ENCODE assay signal across 9 cellular contexts in genomic region chr16:4489030-4489429, GRCh38. TPM values are rescaled to one million over a fixed set of nuclear protein-coding genes. Genes with fewer than 3 reads are reported as not detected.
DNase-seq lines count a peak whose midpoint lies in the region; ATAC-seq and TF ChIP-seq lines count a peak whose summit lies in the region.
"Had no signal": no experiment of that assay in that cellular context is flagged by ENCODE, and none has a peak within 500 bp of the region (broad histone marks: within the 10 kb centered on the region; RNA-seq: fewer than 3 reads in every experiment).

No MANE protein-coding gene starts in this region.

- peak overlapping the region; percentile 64 for H3K27ac ChIP-seq in CD4-positive, CD25-positive, alpha-beta regulatory T cell (ENCODE audit: insufficient read depth, low read length, poor library complexity, severe bottlenecking)

- H3K36me3 Mint-ChIP-seq in CD4-positive, CD25-positive, alpha-beta regulatory T cell, result peaks cover 38% of the 10 kb centered on the region
- peaks cover 43% of the 10 kb centered on the region for H3K36me3 Mint-ChIP-seq in central memory CD8-positive, alpha-beta T cell (ENCODE audit: insufficient read depth)
- peaks cover 0 to 8% of the 10 kb centered on the region in 2 donors for H3K36me3 Mint-ChIP-seq in naive B cell

- H3F3A ChIP-seq in Loucy (ENCODE audit: low read depth), result peaks cover 2% of the 10 kb centered on the region; the same call in 1 of the 2 replicates

- no peaks in the 10 kb centered on the region for H3K9me3 Mint-ChIP-seq in CD4-positive, CD25-positive, alpha-beta regulatory T cell
- H3K9me3 Mint-ChIP-seq in central memory CD8-positive, alpha-beta T cell, result no peaks in the 10 kb centered on the region
- H3K9me3 Mint-ChIP-seq in naive B cell, result no peaks in the 10 kb centered on the region

- H3K9me3 ChIP-seq in CD4-positive, CD25-positive, alpha-beta regulatory T cell (ENCODE audit: control insufficient read depth in 2 of 2, low read length in 2 of 2), result no peaks in the 10 kb centered on the region
- H3K9me3 ChIP-seq in Loucy (ENCODE audit: insufficient read depth, low read depth, low read length), result no peaks in the 10 kb centered on the region

- H3K4me1 ChIP-seq in CD4-positive, CD25-positive, alpha-beta regulatory T cell (ENCODE audit: control insufficient read depth, insufficient read depth, low read length, poor library complexity, severe bottlenecking), result peaks cover 52% of the 10 kb centered on the region
- H3K4me1 ChIP-seq in Loucy (ENCODE audit: insufficient read depth, low read length, poor library complexity, severe bottlenecking), result peaks cover 20% of the 10 kb centered on the region

- H3K36me3 ChIP-seq in CD4-positive, CD25-positive, alpha-beta regulatory T cell (ENCODE audit: control insufficient read depth, insufficient read depth, low read length), result peaks cover 33% of the 10 kb centered on the region
- H3K36me3 ChIP-seq in Loucy (ENCODE audit: insufficient read depth, low read length), result no peaks in the 10 kb centered on the region

- H4K20me1 ChIP-seq in Loucy (ENCODE audit: insufficient read depth, low read length, poor library complexity, severe bottlenecking), result no peaks in the 10 kb centered on the region

- no peak for DNase-seq in CD4-positive, CD25-positive, alpha-beta regulatory T cell
- no peak for DNase-seq in central memory CD8-positive, alpha-beta T cell (ENCODE audit: low spot score in 2 of 2)
- DNase-seq in naive B cell (no peak), NCI-H446 (lab: John Stamatoyannopoulos, UW) (no peak)
- no peak for DNase-seq in stimulated activated CD4-positive, alpha-beta T cell treated with anti-CD3 and anti-CD28 coated beads, Interleukin-2, amount 100 ng/mL, for 24 hours
- DNase-seq: NCI-H510A treated with DMSO at 0.1 percent for 48 hours had no signal

- peak overlapping the region; percentile 71 for H3K4me2 ChIP-seq in Loucy (ENCODE audit: low read depth, low read length, poor library complexity, severe bottlenecking)

- H3K4me3 Mint-ChIP-seq in CD4-positive, CD25-positive, alpha-beta regulatory T cell, result peak overlapping the region; percentile 74 to 81 (median 78)
- H3K4me3 Mint-ChIP-seq in central memory CD8-positive, alpha-beta T cell, result peak overlapping the region; percentile 57
- H3K4me3 Mint-ChIP-seq in naive B cell, result no peak overlapping the region

- peak overlapping the region; percentile 68 for H3K4me3 ChIP-seq in CD4-positive, CD25-positive, alpha-beta regulatory T cell (ENCODE audit: low read depth, low read length)
- H3K4me3 ChIP-seq in Loucy (ENCODE audit: low read length, poor library complexity, severe bottlenecking), result peak overlapping the region; percentile 48

- H3K4me1 Mint-ChIP-seq in CD4-positive, CD25-positive, alpha-beta regulatory T cell, result peaks cover 17 to 79% (median 54%) of the 10 kb centered on the region in 4 donors
- H3K4me1 Mint-ChIP-seq in central memory CD8-positive, alpha-beta T cell, result peaks cover 57% of the 10 kb centered on the region
- H3K4me1 Mint-ChIP-seq in naive B cell, result peaks cover 8 to 13% (median 10%) of the 10 kb centered on the region in 3 donors

- no peaks in the 10 kb centered on the region for H3K9me2 ChIP-seq in Loucy (replicated peaks; ENCODE audit: low read depth, low read length)

- H2AFZ ChIP-seq in Loucy (ENCODE audit: low read length), result no peak overlapping the region

- H3K27me3 ChIP-seq in CD4-positive, CD25-positive, alpha-beta regulatory T cell (ENCODE audit: control insufficient read depth, insufficient read depth, low read length), result no peaks in the 10 kb centered on the region
- no peaks in the 10 kb centered on the region for H3K27me3 ChIP-seq in Loucy (ENCODE audit: insufficient read depth, low read length, poor library complexity, severe bottlenecking)

- no peak for ATAC-seq in CD4-positive, CD25-positive, alpha-beta regulatory T cell (ENCODE audit: low read depth in 2 of 2)
- no peak for ATAC-seq in central memory CD8-positive, alpha-beta T cell (replicated peaks; ENCODE audit: extremely low read depth, poor library complexity, severe bottlenecking)
- no peak for ATAC-seq in naive B cell (ENCODE audit: low read depth in 2 of 2)
- no peak for ATAC-seq in GM19395 (IDR thresholded peaks at IDR 0.05; ENCODE audit: unreplicated experiment)
- ATAC-seq in HG02852 (IDR thresholded peaks at IDR 0.05; ENCODE audit: unreplicated experiment), result no peak

- no peaks in the 10 kb centered on the region for H3K27me3 Mint-ChIP-seq in CD4-positive, CD25-positive, alpha-beta regulatory T cell
- no peaks in the 10 kb centered on the region for H3K27me3 Mint-ChIP-seq in central memory CD8-positive, alpha-beta T cell
- H3K27me3 Mint-ChIP-seq in naive B cell, result no peaks in the 10 kb centered on the region

- H3K27ac Mint-ChIP-seq in CD4-positive, CD25-positive, alpha-beta regulatory T cell, result peak overlapping the region; percentile 90 to 98 (median 96)
- peak overlapping the region; percentile 79 for H3K27ac Mint-ChIP-seq in central memory CD8-positive, alpha-beta T cell (ENCODE audit: low read depth)
- H3K27ac Mint-ChIP-seq in naive B cell, result peak overlapping the region in 4 of 6 donors; percentile 21 to 79 (median 60)

- no peak for TF ChIP-seq CTCF in Loucy (conservative IDR thresholded peaks at IDR 0.05; ENCODE audit: low read length)

- H3K9ac ChIP-seq in Loucy (ENCODE audit: low read depth, low read length, poor library complexity, severe bottlenecking), result peak overlapping the region; percentile 59

- peaks cover 13% of the 10 kb centered on the region; the same call in 1 of the 2 replicates for H3K79me2 ChIP-seq in Loucy (ENCODE audit: insufficient read depth, low read length)

RNA-seq across cellular contexts. Expression of gene HMOX2, which starts 12.8 kb away (rescaled TPM):
- 41.2 TPM for total RNA-seq in CD4-positive, CD25-positive, alpha-beta regulatory T cell
- 100 to 1,000 TPM; 104 to 145 (median 126) TPM for polyA plus RNA-seq in CD4-positive, CD25-positive, alpha-beta regulatory T cell
- 10 to 100 TPM; 36.9 to 49.8 (median 41.9) TPM for polyA plus RNA-seq in naive B cell (ENCODE audit: low read depth in 6 of 6)

RNA-seq across cellular contexts. Expression of gene NMRAL1, which starts 14.6 kb away (rescaled TPM):
- 40.7 TPM for total RNA-seq in CD4-positive, CD25-positive, alpha-beta regulatory T cell
- 10 to 100 TPM; 45.6 to 61.7 (median 51.6) TPM for polyA plus RNA-seq in CD4-positive, CD25-positive, alpha-beta regulatory T cell
- polyA plus RNA-seq in naive B cell (ENCODE audit: low read depth in 6 of 6), result 10 to 100 TPM; 18.1 to 50.9 (median 31.6) TPM

RNA-seq across cellular contexts. Expression of gene CDIP1, which starts 49.5 kb away (rescaled TPM):
- 29.8 TPM for total RNA-seq in CD4-positive, CD25-positive, alpha-beta regulatory T cell
- 10 to 100 TPM; 16.4 to 29.6 (median 20.8) TPM for polyA plus RNA-seq in CD4-positive, CD25-positive, alpha-beta regulatory T cell
- polyA plus RNA-seq in naive B cell (ENCODE audit: low read depth in 6 of 6), result 10 to 100 TPM; 10.9 to 26.5 (median 17.3) TPM

Comparison
In these comparisons a context has a peak if more than half of its experiments do, and no peak if none do; other contexts are left out.
1. H3K4me3 Mint-ChIP-seq: peak in CD4-positive, CD25-positive, alpha-beta regulatory T cell (4 of 4) and central memory CD8-positive, alpha-beta T cell (single experiment); none in naive B cell (0 of 8).
2. Peak in every context shown above with its lines, with median percentiles within 50 percentile points of each other: H3K27ac Mint-ChIP-seq.